In genomic region chr10:22544325-22545068, GRCh38 we compare ENCODE assay signal across 20 cellular contexts.
DNase-seq lines count a peak whose midpoint lies in the region; ATAC-seq and TF ChIP-seq lines count a peak whose summit lies in the region.
"Had no signal": no experiment of that assay in that cellular context is flagged by ENCODE, and none has a peak within 500 bp of the region (broad histone marks: within the 10 kb centered on the region; RNA-seq: fewer than 3 reads in every experiment).

No MANE protein-coding gene starts in this region.

- H3K27me3 ChIP-seq in GM23338 (ENCODE audit: insufficient read depth) = no peaks in the 10 kb centered on the region
- H3K27me3 ChIP-seq: esophagus squamous epithelium, MG63 had no signal

- no peak overlapping the region for H3K4me3 ChIP-seq in GM23338
- H3K4me3 ChIP-seq: esophagus squamous epithelium, MG63, skin epidermis had no signal

- no peak for DNase-seq in activated CD4-positive, alpha-beta T cell treated with anti-CD3 and anti-CD28 coated beads, Interleukin-2, amount 10 ng/mL, durations not matched to agents 7 days and 5 days
- DNase-seq in activated CD4-positive, alpha-beta T cell treated with anti-CD3 and anti-CD28 coated beads for 4 hours = no peak
- DNase-seq in GM23338 (ENCODE audit: low spot score) (no peak), neural crest cell (ENCODE audit: low read depth, low spot score) (no peak), NCI-H446 (lab: John Stamatoyannopoulos, UW) (no peak), medulla oblongata (ENCODE audit: extremely low spot score) (no peak), anterior cingulate cortex (lab: John Stamatoyannopoulos, UW) (no peak)
- DNase-seq: activated CD8-positive, alpha-beta memory T cell treated with anti-CD3 and anti-CD28 coated beads, Interleukin-2, amount 50 U/mL, for 4 hours; aorta; dermis blood vessel endothelial cell; esophagus squamous epithelium; HFFc6; hippocampal formation; MG63; NCI-H2171; nucleus accumbens; SK-N-SH had no signal

- no peak for TF ChIP-seq CTCF in GM23338 (conservative IDR thresholded peaks at IDR 0.05; ENCODE audit: low read depth in 2 of 2)
- TF ChIP-seq CTCF in neural crest cell (conservative IDR thresholded peaks at IDR 0.05) = no peak

- no peaks in the 10 kb centered on the region for H3K4me1 ChIP-seq in GM23338 (ENCODE audit: insufficient read depth)
- H3K4me1 ChIP-seq: esophagus squamous epithelium had no signal

- H3K27me3 Mint-ChIP-seq in activated CD4-positive, alpha-beta T cell treated with anti-CD3 and anti-CD28 coated beads, Interleukin-2, amount 10 ng/mL, durations not matched to agents 7 days and 5 days = no peaks in the 10 kb centered on the region
- H3K27me3 Mint-ChIP-seq in GM23338 (ENCODE audit: insufficient read depth, low read depth, poor library complexity) (peaks cover 2% of the 10 kb centered on the region), neural crest cell (ENCODE audit: low read depth) (no peaks in the 10 kb centered on the region)
- H3K27me3 Mint-ChIP-seq in activated naive CD8-positive, alpha-beta T cell = no peaks in the 10 kb centered on the region

- peaks cover 56% of the 10 kb centered on the region for H3K36me3 Mint-ChIP-seq in activated CD4-positive, alpha-beta T cell treated with anti-CD3 and anti-CD28 coated beads, Interleukin-2, amount 10 ng/mL, durations not matched to agents 7 days and 5 days (ENCODE audit: low read depth)
- peaks cover 42% of the 10 kb centered on the region for H3K36me3 Mint-ChIP-seq in GM23338 (ENCODE audit: low read depth)
- peaks cover 14% of the 10 kb centered on the region for H3K36me3 Mint-ChIP-seq in activated naive CD8-positive, alpha-beta T cell
- peaks cover 7% of the 10 kb centered on the region for H3K36me3 Mint-ChIP-seq in neural crest cell (ENCODE audit: low read depth)

- no peak overlapping the region for H3K4me3 Mint-ChIP-seq in activated CD4-positive, alpha-beta T cell treated with anti-CD3 and anti-CD28 coated beads, Interleukin-2, amount 10 ng/mL, durations not matched to agents 7 days and 5 days
- H3K4me3 Mint-ChIP-seq in GM23338 = no peak overlapping the region
- H3K4me3 Mint-ChIP-seq in activated naive CD8-positive, alpha-beta T cell = no peak overlapping the region
- no peak overlapping the region for H3K4me3 Mint-ChIP-seq in neural crest cell
- H3K4me3 Mint-ChIP-seq: HFFc6 had no signal

- no peaks in the 10 kb centered on the region for H3F3A ChIP-seq in GM23338 (replicated peaks; ENCODE audit: low read depth)

- H3K9me3 Mint-ChIP-seq in activated CD4-positive, alpha-beta T cell treated with anti-CD3 and anti-CD28 coated beads, Interleukin-2, amount 10 ng/mL, durations not matched to agents 7 days and 5 days = no peaks in the 10 kb centered on the region
- H3K9me3 Mint-ChIP-seq in GM23338 = no peaks in the 10 kb centered on the region
- H3K9me3 Mint-ChIP-seq in activated naive CD8-positive, alpha-beta T cell (ENCODE audit: low read depth) = no peaks in the 10 kb centered on the region
- H3K9me3 Mint-ChIP-seq in neural crest cell = no peaks in the 10 kb centered on the region
- H3K9me3 Mint-ChIP-seq: HFFc6 had no signal

- H3K27ac ChIP-seq in GM23338 (ENCODE audit: low read depth) = no peak overlapping the region
- H3K27ac ChIP-seq: esophagus squamous epithelium, skin epidermis, VCaP had no signal

- H3K27ac Mint-ChIP-seq in activated CD4-positive, alpha-beta T cell treated with anti-CD3 and anti-CD28 coated beads, Interleukin-2, amount 10 ng/mL, durations not matched to agents 7 days and 5 days = peak overlapping the region; percentile 31
- H3K27ac Mint-ChIP-seq in GM23338 (peak overlapping the region; percentile 60), neural crest cell (ENCODE audit: unreplicated experiment) (peak overlapping the region; percentile 1)
- peak overlapping the region; percentile 90 for H3K27ac Mint-ChIP-seq in activated naive CD8-positive, alpha-beta T cell
- H3K27ac Mint-ChIP-seq: HFFc6 had no signal

- H3K4me2 ChIP-seq in GM23338 = no peak overlapping the region
- H3K4me2 ChIP-seq: SK-N-SH had no signal

- ATAC-seq in GM23338 = no peak

- peaks cover 1% of the 10 kb centered on the region; the same call in 1 of the 2 replicates for H3K36me3 ChIP-seq in GM23338 (ENCODE audit: insufficient read depth)
- H3K36me3 ChIP-seq: MG63 had no signal

- peaks cover 19% of the 10 kb centered on the region for H3K4me1 Mint-ChIP-seq in activated CD4-positive, alpha-beta T cell treated with anti-CD3 and anti-CD28 coated beads, Interleukin-2, amount 10 ng/mL, durations not matched to agents 7 days and 5 days
- H3K4me1 Mint-ChIP-seq in GM23338 (0 out of 3 replicates have a peak, but pooled peaks cover 5% of the 10 kb centered on the region), neural crest cell (peaks cover 9% of the 10 kb centered on the region)
- peaks cover 20% of the 10 kb centered on the region for H3K4me1 Mint-ChIP-seq in activated naive CD8-positive, alpha-beta T cell (ENCODE audit: low read depth)

- H4K20me1 ChIP-seq in GM23338 (replicated peaks; ENCODE audit: insufficient read depth) = peaks cover 4% of the 10 kb centered on the region; the same call in 1 of the 2 replicates

- H2AFZ ChIP-seq in GM23338 = no peak overlapping the region

- 0 out of 2 replicates have a peak, but pooled peaks cover 5% of the 10 kb centered on the region for H3K9me2 ChIP-seq in GM23338 (ENCODE audit: insufficient read depth)
- H3K9me2 ChIP-seq: SK-N-SH had no signal

- H3K79me2 ChIP-seq in GM23338 (replicated peaks; ENCODE audit: insufficient read depth) = no peaks in the 10 kb centered on the region

- POLR2A ChIA-PET in activated CD4-positive, alpha-beta T cell treated with anti-CD3 and anti-CD28 coated beads, Interleukin-2, amount 10 ng/mL, durations not matched to agents 7 days and 5 days (lab: Charles Lee) = no interaction called here

- CTCF ChIA-PET in activated CD4-positive, alpha-beta T cell treated with anti-CD3 and anti-CD28 coated beads, Interleukin-2, amount 10 ng/mL, durations not matched to agents 7 days and 5 days (lab: Charles Lee) = no interaction called here

TF ChIP-seq in GM23338, 12 proteins besides CTCF, POLR2A, EP300 and RAD21:
- TF ChIP-seq, protein P1, sequence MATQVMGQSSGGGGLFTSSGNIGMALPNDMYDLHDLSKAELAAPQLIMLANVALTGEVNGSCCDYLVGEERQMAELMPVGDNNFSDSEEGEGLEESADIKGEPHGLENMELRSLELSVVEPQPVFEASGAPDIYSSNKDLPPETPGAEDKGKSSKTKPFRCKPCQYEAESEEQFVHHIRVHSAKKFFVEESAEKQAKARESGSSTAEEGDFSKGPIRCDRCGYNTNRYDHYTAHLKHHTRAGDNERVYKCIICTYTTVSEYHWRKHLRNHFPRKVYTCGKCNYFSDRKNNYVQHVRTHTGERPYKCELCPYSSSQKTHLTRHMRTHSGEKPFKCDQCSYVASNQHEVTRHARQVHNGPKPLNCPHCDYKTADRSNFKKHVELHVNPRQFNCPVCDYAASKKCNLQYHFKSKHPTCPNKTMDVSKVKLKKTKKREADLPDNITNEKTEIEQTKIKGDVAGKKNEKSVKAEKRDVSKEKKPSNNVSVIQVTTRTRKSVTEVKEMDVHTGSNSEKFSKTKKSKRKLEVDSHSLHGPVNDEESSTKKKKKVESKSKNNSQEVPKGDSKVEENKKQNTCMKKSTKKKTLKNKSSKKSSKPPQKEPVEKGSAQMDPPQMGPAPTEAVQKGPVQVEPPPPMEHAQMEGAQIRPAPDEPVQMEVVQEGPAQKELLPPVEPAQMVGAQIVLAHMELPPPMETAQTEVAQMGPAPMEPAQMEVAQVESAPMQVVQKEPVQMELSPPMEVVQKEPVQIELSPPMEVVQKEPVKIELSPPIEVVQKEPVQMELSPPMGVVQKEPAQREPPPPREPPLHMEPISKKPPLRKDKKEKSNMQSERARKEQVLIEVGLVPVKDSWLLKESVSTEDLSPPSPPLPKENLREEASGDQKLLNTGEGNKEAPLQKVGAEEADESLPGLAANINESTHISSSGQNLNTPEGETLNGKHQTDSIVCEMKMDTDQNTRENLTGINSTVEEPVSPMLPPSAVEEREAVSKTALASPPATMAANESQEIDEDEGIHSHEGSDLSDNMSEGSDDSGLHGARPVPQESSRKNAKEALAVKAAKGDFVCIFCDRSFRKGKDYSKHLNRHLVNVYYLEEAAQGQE (IDR thresholded peaks at IDR 0.05; ENCODE audit: unreplicated experiment) = no peak
- no peak for TF ChIP-seq STAT1 (IDR thresholded peaks at IDR 0.05; ENCODE audit: unreplicated experiment)
- no peak for TF ChIP-seq EZH2phosphoT487 (IDR thresholded peaks at IDR 0.05; ENCODE audit: unreplicated experiment)
- no peak for TF ChIP-seq EZH2 (IDR thresholded peaks at IDR 0.05; ENCODE audit: low read depth, unreplicated experiment)

Comparison
In these comparisons a context has a peak if more than half of its experiments do, and no peak if none do; other contexts are left out.
1. H3K27ac Mint-ChIP-seq: peak in every context shown above with its lines; median percentile 90 in activated naive CD8-positive, alpha-beta T cell; 60 in GM23338; 31 in activated CD4-positive, alpha-beta T cell treated with anti-CD3 and anti-CD28 coated beads, Interleukin-2, amount 10 ng/mL, durations not matched to agents 7 days and 5 days; 1 in neural crest cell.